Comparison of ENCODE assay signal across 8 cellular contexts in the genomic region with DNA sequence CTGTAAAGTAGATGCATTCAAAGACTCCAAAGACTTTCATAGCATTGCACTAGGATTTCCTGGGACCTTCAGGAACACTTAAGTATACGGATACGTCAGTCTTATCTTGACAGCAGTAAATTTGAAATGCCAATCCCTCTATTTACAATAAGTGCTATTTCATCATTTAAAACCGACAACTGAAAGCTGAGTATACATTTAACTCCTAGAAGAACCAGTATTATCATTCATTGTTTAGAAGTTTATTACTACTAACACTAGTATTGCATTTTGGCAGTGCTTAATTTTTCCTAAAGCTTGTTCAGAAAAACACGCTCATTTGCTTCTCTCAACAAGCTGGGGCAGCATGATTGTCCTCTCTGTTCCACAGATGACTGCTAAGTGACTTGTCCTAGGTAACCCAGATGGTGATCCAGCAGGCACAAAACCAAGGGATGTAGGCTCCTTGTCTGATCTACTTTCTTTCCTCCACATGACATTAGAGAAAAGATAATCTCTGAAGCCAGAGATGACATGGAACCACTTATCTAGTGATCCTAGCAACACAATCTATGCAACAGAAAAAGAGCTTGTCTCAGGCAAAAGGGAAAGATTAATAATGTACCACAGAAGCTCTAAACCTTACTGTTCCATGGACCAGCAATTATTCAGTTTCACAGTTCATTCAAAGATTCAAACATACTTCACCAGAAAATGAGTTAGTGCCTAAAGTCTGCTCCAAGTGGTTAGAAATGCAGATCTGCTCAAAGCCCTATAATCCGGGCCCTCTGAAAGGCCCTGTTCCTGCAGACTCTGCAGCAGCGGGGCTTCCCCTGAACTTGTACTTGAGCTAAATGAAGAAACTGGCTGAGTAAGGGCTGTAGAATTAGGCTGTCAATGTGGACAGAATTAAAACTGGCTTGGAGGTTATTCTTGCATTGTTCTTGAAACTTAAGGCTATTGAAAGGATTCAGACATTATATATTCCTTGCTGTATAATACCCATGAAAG. TPM values are rescaled to one million over a fixed set of nuclear protein-coding genes. Genes with fewer than 3 reads are reported as not detected.
DNase-seq lines count a peak whose midpoint lies in the region; ATAC-seq and TF ChIP-seq lines count a peak whose summit lies in the region.

No MANE protein-coding gene starts in this region.

- CTCF ChIA-PET in activated CD4-positive, alpha-beta memory T cell treated with anti-CD3 and anti-CD28 coated beads, Interleukin-2, amount 10 ng/mL, durations not matched to agents 7 days and 5 days (lab: Charles Lee) = interaction anchor here (0.6 to 8.3 kb wide), 11 partner anchors 15 to 548 kb away, joined by 3 to 146 read pairs (median 3); partner anchors contain the start of genes CCDC82, CEP57 and JRKL

- H3K4me1 Mint-ChIP-seq in activated CD4-positive, alpha-beta memory T cell treated with anti-CD3 and anti-CD28 coated beads, Interleukin-2, amount 10 ng/mL, durations not matched to agents 7 days and 5 days = peaks cover 58% of the 10 kb centered on the region

- H3K27me3 Mint-ChIP-seq in activated CD4-positive, alpha-beta memory T cell treated with anti-CD3 and anti-CD28 coated beads, Interleukin-2, amount 10 ng/mL, durations not matched to agents 7 days and 5 days = no peaks in the 10 kb centered on the region

- POLR2A ChIA-PET in activated CD4-positive, alpha-beta memory T cell treated with anti-CD3 and anti-CD28 coated beads, Interleukin-2, amount 10 ng/mL, durations not matched to agents 7 days and 5 days (lab: Charles Lee) = interaction anchor here (0.7 to 7.4 kb wide), 14 partner anchors 24 to 1270 kb away, joined by 3 to 92 read pairs (median 4); partner anchors contain the start of genes CCDC82, CEP57, FAM76B and JRKL

- H3K9me3 Mint-ChIP-seq in activated CD4-positive, alpha-beta memory T cell treated with anti-CD3 and anti-CD28 coated beads, Interleukin-2, amount 10 ng/mL, durations not matched to agents 7 days and 5 days = no peaks in the 10 kb centered on the region

- TF ChIP-seq CTCF in fibroblast of pulmonary artery (IDR thresholded peaks at IDR 0.05; ENCODE audit: low read length, missing control alignments) = no peak

- H3K27ac Mint-ChIP-seq in activated CD4-positive, alpha-beta memory T cell treated with anti-CD3 and anti-CD28 coated beads, Interleukin-2, amount 10 ng/mL, durations not matched to agents 7 days and 5 days = peak overlapping the region; percentile 88

- H3K36me3 Mint-ChIP-seq in activated CD4-positive, alpha-beta memory T cell treated with anti-CD3 and anti-CD28 coated beads, Interleukin-2, amount 10 ng/mL, durations not matched to agents 7 days and 5 days (ENCODE audit: low read depth) = peaks cover 45% of the 10 kb centered on the region

- H3K4me3 ChIP-seq in fibroblast of pulmonary artery (replicated peaks; ENCODE audit: low read depth, low read length) = peak overlapping the region; percentile 72

- H3K4me3 Mint-ChIP-seq in activated CD4-positive, alpha-beta memory T cell treated with anti-CD3 and anti-CD28 coated beads, Interleukin-2, amount 10 ng/mL, durations not matched to agents 7 days and 5 days = peak overlapping the region; percentile 97

- peak; percentile 52 for DNase-seq in activated CD4-positive, alpha-beta memory T cell treated with anti-CD3 and anti-CD28 coated beads, Interleukin-2, amount 10 ng/mL, durations not matched to agents 7 days and 5 days
- DNase-seq in fibroblast of pulmonary artery (ENCODE audit: low read depth) (peak; percentile 55), amniotic stem cell (lab: John Stamatoyannopoulos, UW) (no peak)
- peak; percentile 71 for DNase-seq in stimulated activated CD4-positive, alpha-beta T cell treated with anti-CD3 and anti-CD28 coated beads, Interleukin-15, amount 100 ng/mL, for 24 hours

- ATAC-seq in GM18873 (IDR thresholded peaks at IDR 0.05; ENCODE audit: low FRiP score, unreplicated experiment) = peak; percentile 33
- ATAC-seq in HG02973 (IDR thresholded peaks at IDR 0.05; ENCODE audit: unreplicated experiment) = peak; percentile 24
- ATAC-seq in HG03175 (IDR thresholded peaks at IDR 0.05; ENCODE audit: unreplicated experiment) = no peak
- ATAC-seq in HG03280 (IDR thresholded peaks at IDR 0.05; ENCODE audit: unreplicated experiment) = no peak

RNA-seq across cellular contexts. Expression of gene MAML2, which starts 5.2 kb away (rescaled TPM):
- total RNA-seq in activated CD4-positive, alpha-beta memory T cell treated with anti-CD3 and anti-CD28 coated beads, Interleukin-2, amount 10 ng/mL, durations not matched to agents 7 days and 5 days = 10 to 100 TPM; 19.2 to 19.3 TPM

RNA-seq across cellular contexts. Expression of gene CCDC82, which starts 51.9 kb away (rescaled TPM):
- total RNA-seq in activated CD4-positive, alpha-beta memory T cell treated with anti-CD3 and anti-CD28 coated beads, Interleukin-2, amount 10 ng/mL, durations not matched to agents 7 days and 5 days = 10 to 100 TPM; 31.5 to 32.9 TPM

RNA-seq across cellular contexts. Expression of gene JRKL, which starts 52.0 kb away (rescaled TPM):
- total RNA-seq in activated CD4-positive, alpha-beta memory T cell treated with anti-CD3 and anti-CD28 coated beads, Interleukin-2, amount 10 ng/mL, durations not matched to agents 7 days and 5 days = 10 to 100 TPM; 11.9 to 12.0 TPM

Comparison
In these comparisons a context has a peak if more than half of its experiments do, and no peak if none do; other contexts are left out.
1. ATAC-seq: peak in GM18873 (single experiment) and HG02973 (single experiment); none in HG03175 (single experiment) and HG03280 (single experiment).